In the genomic region with DNA sequence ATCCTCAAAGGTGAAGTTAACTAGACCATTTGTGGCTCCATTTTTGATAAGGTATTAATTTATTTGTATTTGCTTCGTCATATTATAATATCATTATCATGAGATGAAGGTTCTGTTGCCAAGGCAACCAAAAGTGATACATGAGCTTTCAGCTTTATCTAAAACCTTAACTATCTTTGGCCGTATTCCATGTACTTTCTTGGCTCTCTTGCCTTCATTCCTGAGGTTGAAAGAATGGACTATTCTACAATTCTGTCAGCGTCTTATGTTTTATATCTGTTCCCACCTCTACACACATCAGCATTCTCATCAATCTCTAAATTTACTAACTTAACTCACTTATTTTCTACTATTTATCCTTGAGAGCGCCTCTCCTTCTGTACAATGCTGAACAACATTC, we compare ENCODE assay signal across 24 cellular contexts.
"Had no signal": no experiment of that assay in that cellular context is flagged by ENCODE, and none has a peak within 500 bp of the region (broad histone marks: within the 10 kb centered on the region; RNA-seq: fewer than 3 reads in every experiment).

No MANE protein-coding gene starts in this region.

- H3K27ac ChIP-seq: esophagus muscularis mucosa, left ventricle myocardium inferior, psoas muscle, skin epidermis, suprapubic skin, transverse colon, vagina had no signal

- FAIRE-seq: endothelial cell of umbilical vein had no signal

- H3K36me3 ChIP-seq: esophagus muscularis mucosa, left ventricle myocardium inferior, suprapubic skin, transverse colon, vagina had no signal

- DNase-seq: activated B cell treated with CpG ODN at 0.5 μM for 24 hours; activated CD4-positive, alpha-beta memory T cell treated with anti-CD3 and anti-CD28 coated beads for 36 hours; activated CD4-positive, alpha-beta T cell treated with anti-CD3 and anti-CD28 coated beads for 4 hours; activated T-cell treated with anti-CD3 and anti-CD28 coated beads for 4 hours; amniotic stem cell; effector CD8-positive, alpha-beta T cell; foreskin melanocyte; glutamatergic neuron; hypothalamus; left ventricle myocardium inferior; mammary epithelial cell; psoas muscle; right cardiac atrium; stimulated activated CD4-positive, alpha-beta T cell treated with anti-CD3 and anti-CD28 coated beads, Interleukin-15, amount 100 ng/mL, for 24 hours; stimulated activated CD4-positive, alpha-beta T cell treated with anti-CD3 and anti-CD28 coated beads, Interleukin-2, amount 100 ng/mL, for 48 hours; stimulated activated naive CD8-positive, alpha-beta T cell treated with anti-CD3 and anti-CD28 coated beads, Interleukin-15, amount 100 ng/mL, for 72 hours; T-helper 1 cell; T-helper 9 cell; transverse colon had no signal

- H3K4me1 ChIP-seq: left ventricle myocardium inferior, suprapubic skin, vagina had no signal

- H3K4me3 ChIP-seq: esophagus muscularis mucosa, left ventricle myocardium inferior, psoas muscle, skin epidermis, suprapubic skin, transverse colon, vagina had no signal

- H3K9me3 ChIP-seq: esophagus muscularis mucosa, left ventricle myocardium inferior, psoas muscle, suprapubic skin, transverse colon, vagina had no signal

- ATAC-seq: psoas muscle; right cardiac atrium; stimulated activated naive CD8-positive, alpha-beta T cell treated with anti-CD3 and anti-CD28 coated beads, Interleukin-15, amount 100 ng/mL, for 72 hours had no signal

- H3K27me3 ChIP-seq: esophagus muscularis mucosa, suprapubic skin, transverse colon, vagina had no signal
